ENCODE assay signal across 10 cellular contexts in the genomic region with DNA sequence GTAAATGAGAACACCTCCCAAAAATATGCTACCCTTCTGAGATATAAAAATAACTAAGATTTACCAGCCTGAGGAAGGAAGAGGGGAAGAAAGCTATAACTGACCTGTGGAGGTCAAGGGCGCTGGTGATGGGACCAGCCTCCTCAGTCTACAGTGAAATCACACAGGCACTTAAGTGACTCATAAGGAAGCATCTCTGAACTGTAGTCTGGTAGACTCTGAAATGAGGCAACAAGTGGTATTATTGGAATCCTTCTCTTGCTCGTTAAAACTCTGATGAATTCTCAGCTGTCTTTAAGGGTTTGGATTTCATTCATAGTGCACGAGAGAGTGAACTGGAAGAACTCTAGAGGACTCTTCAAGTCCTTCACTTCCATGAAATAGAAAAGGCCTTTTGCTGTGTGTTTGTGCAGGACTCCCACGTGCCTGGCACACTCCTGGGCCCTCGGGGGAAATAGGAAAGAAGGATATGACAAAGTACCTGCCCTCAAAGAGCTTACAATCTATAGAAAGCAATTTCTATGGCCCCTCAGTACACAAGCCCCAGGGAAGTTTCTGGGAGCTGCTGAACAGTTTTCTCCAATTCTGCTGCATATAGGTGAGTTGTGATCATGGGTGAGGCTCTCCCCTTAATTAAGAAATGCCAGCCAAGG.
DNase-seq lines count a peak whose midpoint lies in the region; TF ChIP-seq lines count a peak whose summit lies in the region.
"Had no signal": no experiment of that assay in that cellular context is flagged by ENCODE, and none has a peak within 500 bp of the region (broad histone marks: within the 10 kb centered on the region; RNA-seq: fewer than 3 reads in every experiment).

No MANE protein-coding gene starts in this region.

- H3K4me1 ChIP-seq in vagina (peaks cover 18% of the 10 kb centered on the region), Caco-2 (no peaks in the 10 kb centered on the region)

- H3K4me3 Mint-ChIP-seq in Caco-2 (ENCODE audit: unreplicated experiment) = no peak overlapping the region
- H3K4me3 Mint-ChIP-seq in activated CD4-positive, alpha-beta memory T cell treated with anti-CD3 and anti-CD28 coated beads for 36 hours = no peak overlapping the region
- H3K4me3 Mint-ChIP-seq: activated naive CD4-positive, alpha-beta T cell treated with anti-CD3 and anti-CD28 coated beads, Interleukin-2, amount 50 U/mL, for 24 hours had no signal

- no peaks in the 10 kb centered on the region for H3K9me3 Mint-ChIP-seq in Caco-2 (ENCODE audit: unreplicated experiment)
- H3K9me3 Mint-ChIP-seq in activated CD4-positive, alpha-beta memory T cell treated with anti-CD3 and anti-CD28 coated beads for 36 hours = no peaks in the 10 kb centered on the region
- H3K9me3 Mint-ChIP-seq: activated naive CD4-positive, alpha-beta T cell treated with anti-CD3 and anti-CD28 coated beads, Interleukin-2, amount 50 U/mL, for 24 hours had no signal

- peak overlapping the region; percentile 48 for H3K27ac ChIP-seq in vagina

- CTCF ChIA-PET in Caco-2 (lab: Charles Lee) = no interaction called here
- CTCF ChIA-PET in activated CD4-positive, alpha-beta memory T cell treated with anti-CD3 and anti-CD28 coated beads for 36 hours (lab: Charles Lee) = no interaction called here

- DNase-seq in HPDE6-E6E7 (ENCODE audit: extremely low spot score) = peak; percentile 85
- peak; percentile 25 for DNase-seq in SW480 (ENCODE audit: low spot score)
- peak; percentile 95 for DNase-seq in iris pigment epithelial cell (ENCODE audit: low read depth)
- no peak for DNase-seq in vagina (ENCODE audit: extremely low spot score in 2 of 2)
- no peak for DNase-seq in Caco-2
- no peak for DNase-seq in activated CD4-positive, CD25-positive, alpha-beta regulatory T cell (lab: John Stamatoyannopoulos, UW)
- DNase-seq in activated CD4-positive, alpha-beta memory T cell treated with anti-CD3 and anti-CD28 coated beads for 36 hours = no peak
- DNase-seq: erythroblast, NCI-H774 had no signal

- no peaks in the 10 kb centered on the region for H3K27me3 Mint-ChIP-seq in Caco-2 (ENCODE audit: insufficient read depth, unreplicated experiment)
- peaks cover 8% of the 10 kb centered on the region for H3K27me3 Mint-ChIP-seq in activated CD4-positive, alpha-beta memory T cell treated with anti-CD3 and anti-CD28 coated beads for 36 hours
- H3K27me3 Mint-ChIP-seq: activated naive CD4-positive, alpha-beta T cell treated with anti-CD3 and anti-CD28 coated beads, Interleukin-2, amount 50 U/mL, for 24 hours had no signal

- H3K27me3 ChIP-seq in vagina = no peaks in the 10 kb centered on the region
- H3K27me3 ChIP-seq in Caco-2 (replicated peaks; ENCODE audit: control insufficient read depth, insufficient read depth, low read length) = no peaks in the 10 kb centered on the region

- TF ChIP-seq CTCF in vagina (IDR thresholded peaks at IDR 0.05) (no peak), Caco-2 (IDR thresholded peaks at IDR 0.05; ENCODE audit: insufficient read depth in 1 of 2, low read depth in 1 of 2, low read length in 1 of 2, severe bottlenecking in 1 of 2, unreplicated experiment in 1 of 2) (no peak)

- no peaks in the 10 kb centered on the region for H3K36me3 Mint-ChIP-seq in Caco-2 (ENCODE audit: insufficient read depth, unreplicated experiment)
- H3K36me3 Mint-ChIP-seq in activated CD4-positive, alpha-beta memory T cell treated with anti-CD3 and anti-CD28 coated beads for 36 hours = no peaks in the 10 kb centered on the region
- H3K36me3 Mint-ChIP-seq: activated naive CD4-positive, alpha-beta T cell treated with anti-CD3 and anti-CD28 coated beads, Interleukin-2, amount 50 U/mL, for 24 hours had no signal

- H3K4me1 Mint-ChIP-seq in Caco-2 (ENCODE audit: low read depth, unreplicated experiment) = no peaks in the 10 kb centered on the region
- H3K4me1 Mint-ChIP-seq in activated CD4-positive, alpha-beta memory T cell treated with anti-CD3 and anti-CD28 coated beads for 36 hours (ENCODE audit: low read depth) = no peaks in the 10 kb centered on the region
- H3K4me1 Mint-ChIP-seq: activated naive CD4-positive, alpha-beta T cell treated with anti-CD3 and anti-CD28 coated beads, Interleukin-2, amount 50 U/mL, for 24 hours had no signal

- H3K4me3 ChIP-seq in vagina (no peak overlapping the region), Caco-2 (ENCODE audit: low read depth, low read length) (no peak overlapping the region)

- POLR2A ChIA-PET in Caco-2 (lab: Charles Lee) = no interaction called here
- POLR2A ChIA-PET in activated CD4-positive, alpha-beta memory T cell treated with anti-CD3 and anti-CD28 coated beads for 36 hours (lab: Charles Lee) = no interaction called here

- H3K9me3 ChIP-seq in vagina = no peaks in the 10 kb centered on the region
- H3K9me3 ChIP-seq in Caco-2 = no peaks in the 10 kb centered on the region

- TF ChIP-seq POLR2A in vagina (IDR thresholded peaks at IDR 0.05) = no peak

- intact Hi-C loops in vagina (cut with DNase I) (no loop called here), Caco-2 (cut with micrococcal nuclease; ENCODE audit: unreplicated experiment) (no loop called here)
- intact Hi-C loops in activated CD4-positive, alpha-beta memory T cell treated with anti-CD3 and anti-CD28 coated beads for 36 hours (cut with micrococcal nuclease) = loop anchor here (2.0 kb wide), 1 partner anchor 19 kb away; no protein-coding TSS in a partner anchor

- H3K27ac Mint-ChIP-seq in Caco-2 (ENCODE audit: unreplicated experiment) = no peak overlapping the region
- no peak overlapping the region for H3K27ac Mint-ChIP-seq in activated CD4-positive, alpha-beta memory T cell treated with anti-CD3 and anti-CD28 coated beads for 36 hours
- H3K27ac Mint-ChIP-seq: activated naive CD4-positive, alpha-beta T cell treated with anti-CD3 and anti-CD28 coated beads, Interleukin-2, amount 50 U/mL, for 24 hours had no signal

- no peaks in the 10 kb centered on the region for H3K36me3 ChIP-seq in vagina
- no peaks in the 10 kb centered on the region for H3K36me3 ChIP-seq in Caco-2 (ENCODE audit: control insufficient read depth, insufficient read depth, low read length)

- BruUV-seq in Caco-2 (replicated peaks; lab: Mats Ljungman, UMichigan) = no TSS peak

Comparison
In these comparisons a context has a peak if more than half of its experiments do, and no peak if none do; other contexts are left out.
1. DNase-seq: peak in HPDE6-E6E7 (single experiment), SW480 (single experiment) and iris pigment epithelial cell (single experiment); none in vagina (0 of 2), Caco-2 (0 of 2), activated CD4-positive, CD25-positive, alpha-beta regulatory T cell (0 of 4) and activated CD4-positive, alpha-beta memory T cell treated with anti-CD3 and anti-CD28 coated beads for 36 hours (single experiment).